ENCODE assay signal across 11 cellular contexts in the genomic region with DNA sequence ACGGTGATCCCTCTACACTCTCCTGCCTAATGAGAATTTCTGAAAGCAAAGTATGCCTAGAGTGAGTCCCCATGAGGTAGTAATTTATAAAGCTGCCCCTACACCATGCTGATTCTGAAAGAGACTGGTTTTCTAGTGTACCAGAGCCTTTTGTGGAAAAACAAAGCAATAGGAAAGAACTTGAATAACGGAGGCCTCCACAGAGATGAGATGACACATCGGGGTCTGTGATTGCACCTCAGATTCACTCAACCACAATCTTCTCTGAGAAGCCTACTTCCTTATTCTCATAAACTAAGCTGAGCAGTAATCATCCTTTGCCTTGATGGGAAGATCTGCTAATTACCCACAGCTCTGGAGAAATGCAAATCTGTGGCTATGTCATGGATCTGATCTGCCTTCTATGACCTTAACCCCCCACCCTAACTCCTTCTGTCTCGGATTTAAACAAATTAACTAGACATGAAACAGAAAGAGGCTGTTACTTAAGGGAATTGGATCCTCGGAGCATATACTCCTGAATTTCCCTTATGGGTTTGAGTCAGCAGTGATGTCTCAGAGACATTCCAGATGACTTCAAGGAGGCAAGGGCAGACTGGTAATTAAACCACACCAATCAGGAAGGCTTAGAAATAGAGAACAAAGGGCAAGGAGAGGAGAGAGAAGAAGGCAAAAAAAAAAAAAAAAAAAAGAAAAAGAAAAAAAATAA.
DNase-seq lines count a peak whose midpoint lies in the region; TF ChIP-seq lines count a peak whose summit lies in the region.
"Had no signal": no experiment of that assay in that cellular context is flagged by ENCODE, and none has a peak within 500 bp of the region (broad histone marks: within the 10 kb centered on the region; RNA-seq: fewer than 3 reads in every experiment).

No MANE protein-coding gene starts in this region.

- H3K4me2 ChIP-seq in osteoblast (ENCODE audit: insufficient read depth, low read length) = peak overlapping the region; percentile 90

- peaks cover 20% of the 10 kb centered on the region for H3K4me1 ChIP-seq in osteoblast (ENCODE audit: insufficient read depth, low read length)

- DNase-seq in SIG-M5 treated with dmso at 0.1 percent for 504 hours (lab: John Stamatoyannopoulos, UW; ENCODE audit: unreplicated experiment) (peak; percentile 35), SIG-M5 (lab: John Stamatoyannopoulos, UW) (no peak), M059J (ENCODE audit: low read depth) (peak; percentile 61), amniotic epithelial cell (ENCODE audit: low read depth) (peak; percentile 93), osteoblast (ENCODE audit: insufficient read length, low spot score, missing footprints) (peak; percentile 74), HK-2 (ENCODE audit: unreplicated experiment) (no peak), NCI-H748 treated with DMSO at 0.1 percent for 48 hours (lab: John Stamatoyannopoulos, UW) (no peak), mucosa of gallbladder (ENCODE audit: low spot score) (no peak)
- DNase-seq: activated effector memory CD4-positive, alpha-beta T cell treated with anti-CD3 and anti-CD28 coated beads, Interleukin-2, amount 50 U/mL, for 16 hours; NCI-H187 treated with DMSO at 0.1 percent for 48 hours; SW 1271 had no signal

- no peak for TF ChIP-seq CTCF in osteoblast (IDR thresholded peaks at IDR 0.05; ENCODE audit: extremely low read depth, low read depth, low read length)

- H3K9me3 ChIP-seq in osteoblast (ENCODE audit: low read depth, low read length) = no peaks in the 10 kb centered on the region

- peak overlapping the region; percentile 82 for H2AFZ ChIP-seq in osteoblast (ENCODE audit: low read length)

- peak overlapping the region; percentile 93 for H3K27ac ChIP-seq in osteoblast (ENCODE audit: low read depth, low read length)

- H3K4me3 ChIP-seq in osteoblast (ENCODE audit: insufficient read depth, low read length) = peak overlapping the region; percentile 62

- H3K79me2 ChIP-seq in osteoblast (ENCODE audit: insufficient read depth, low read length) = no peaks in the 10 kb centered on the region

- H3K27me3 ChIP-seq in osteoblast (ENCODE audit: insufficient read depth, low read length) = no peaks in the 10 kb centered on the region

- H3K36me3 ChIP-seq in osteoblast (ENCODE audit: insufficient read depth, low read length) = no peaks in the 10 kb centered on the region

- H4K20me1 ChIP-seq in osteoblast (ENCODE audit: insufficient read depth, low read length) = no peaks in the 10 kb centered on the region

Comparison
In these comparisons a context has a peak if more than half of its experiments do, and no peak if none do; other contexts are left out.
1. DNase-seq: peak in SIG-M5 treated with dmso at 0.1 percent for 504 hours (single experiment), M059J (single experiment), amniotic epithelial cell (single experiment) and osteoblast (single experiment); none in SIG-M5 (single experiment), HK-2 (single experiment), NCI-H748 treated with DMSO at 0.1 percent for 48 hours (single experiment) and mucosa of gallbladder (single experiment).